ENCODE assay signal across 1 cellular context in genomic region chr19:1239796-1240737, GRCh38.
TF ChIP-seq lines count a peak whose summit lies in the region.

No MANE protein-coding gene starts in this region.

TF ChIP-seq in WTC11, 78 proteins besides CTCF, POLR2A, EP300 and RAD21 (continued from another document and continues in another):
- TF ChIP-seq, protein P1, sequence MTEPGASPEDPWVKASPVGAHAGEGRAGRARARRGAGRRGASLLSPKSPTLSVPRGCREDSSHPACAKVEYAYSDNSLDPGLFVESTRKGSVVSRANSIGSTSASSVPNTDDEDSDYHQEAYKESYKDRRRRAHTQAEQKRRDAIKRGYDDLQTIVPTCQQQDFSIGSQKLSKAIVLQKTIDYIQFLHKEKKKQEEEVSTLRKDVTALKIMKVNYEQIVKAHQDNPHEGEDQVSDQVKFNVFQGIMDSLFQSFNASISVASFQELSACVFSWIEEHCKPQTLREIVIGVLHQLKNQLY (CRISPR knock-in tag; IDR thresholded peaks at IDR 0.05), result no peak
- TF ChIP-seq IRF2 (CRISPR knock-in tag; IDR thresholded peaks at IDR 0.05; ENCODE audit: borderline replicate concordance, low read depth) (no peak), HMGXB4 (CRISPR knock-in tag; IDR thresholded peaks at IDR 0.05) (no peak; the same call in 1 of the 2 replicates), NFYB (CRISPR knock-in tag; conservative IDR thresholded peaks at IDR 0.05; ENCODE audit: low read depth) (no peak), NR3C1 (CRISPR knock-in tag; conservative IDR thresholded peaks at IDR 0.05; ENCODE audit: low read depth) (no peak), HMGA2 (CRISPR knock-in tag; IDR thresholded peaks at IDR 0.05) (no peak), NR2C2 (CRISPR knock-in tag; IDR thresholded peaks at IDR 0.05) (no peak), AFF4 (CRISPR knock-in tag; IDR thresholded peaks at IDR 0.05; ENCODE audit: borderline replicate concordance) (no peak), TEAD1 (CRISPR knock-in tag; IDR thresholded peaks at IDR 0.05) (no peak), E2F1 (CRISPR knock-in tag; IDR thresholded peaks at IDR 0.05) (no peak), ZNF532 (CRISPR knock-in tag; IDR thresholded peaks at IDR 0.05; ENCODE audit: borderline replicate concordance) (no peak), NFATC4 (CRISPR knock-in tag; IDR thresholded peaks at IDR 0.05) (no peak), SMAD4 (CRISPR knock-in tag; IDR thresholded peaks at IDR 0.05) (no peak), AR (CRISPR knock-in tag; IDR thresholded peaks at IDR 0.05) (no peak), FOXP1 (CRISPR knock-in tag; IDR thresholded peaks at IDR 0.05; ENCODE audit: borderline replicate concordance) (no peak), SMAD3 (CRISPR knock-in tag; IDR thresholded peaks at IDR 0.05; ENCODE audit: borderline replicate concordance) (no peak), ZBTB21 (CRISPR knock-in tag; IDR thresholded peaks at IDR 0.05; ENCODE audit: borderline replicate concordance) (peak; percentile 98), ETV6 (CRISPR knock-in tag; IDR thresholded peaks at IDR 0.05) (no peak), GRHL2 (CRISPR knock-in tag; IDR thresholded peaks at IDR 0.05; ENCODE audit: insufficient replicate concordance, severe bottlenecking) (no peak), ZNF121 (CRISPR knock-in tag; IDR thresholded peaks at IDR 0.05) (peak; percentile 46; the same call in 1 of the 2 replicates), USF2 (CRISPR knock-in tag; IDR thresholded peaks at IDR 0.05) (peak; percentile 58), TCF7 (CRISPR knock-in tag; IDR thresholded peaks at IDR 0.05; ENCODE audit: low read depth) (no peak), ZNF219 (CRISPR knock-in tag; IDR thresholded peaks at IDR 0.05; ENCODE audit: borderline replicate concordance) (no peak), ZNF423 (CRISPR knock-in tag; IDR thresholded peaks at IDR 0.05) (peak; percentile 75), MYBL2 (CRISPR knock-in tag; IDR thresholded peaks at IDR 0.05) (peak; percentile 54; the same call in 1 of the 2 replicates), IRF1 (CRISPR knock-in tag; IDR thresholded peaks at IDR 0.05) (no peak), TP53 (CRISPR knock-in tag; IDR thresholded peaks at IDR 0.05) (no peak), OVOL2 (CRISPR knock-in tag; IDR thresholded peaks at IDR 0.05; ENCODE audit: borderline replicate concordance) (no peak), MXD4 (CRISPR knock-in tag; IDR thresholded peaks at IDR 0.05; ENCODE audit: borderline replicate concordance) (no peak), CREB1 (CRISPR knock-in tag; IDR thresholded peaks at IDR 0.05) (no peak), PRRX2 (CRISPR knock-in tag; IDR thresholded peaks at IDR 0.05) (no peak), CBFB (CRISPR knock-in tag; IDR thresholded peaks at IDR 0.05; ENCODE audit: low read depth) (no peak), RELA (CRISPR knock-in tag; IDR thresholded peaks at IDR 0.05; ENCODE audit: borderline replicate concordance) (0 out of 2 replicates have a peak, but pooled peaks have one; percentile 26), CREM (CRISPR knock-in tag; IDR thresholded peaks at IDR 0.05) (peak; percentile 95)
- TF ChIP-seq, protein P2, sequence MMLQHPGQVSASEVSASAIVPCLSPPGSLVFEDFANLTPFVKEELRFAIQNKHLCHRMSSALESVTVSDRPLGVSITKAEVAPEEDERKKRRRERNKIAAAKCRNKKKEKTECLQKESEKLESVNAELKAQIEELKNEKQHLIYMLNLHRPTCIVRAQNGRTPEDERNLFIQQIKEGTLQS (CRISPR knock-in tag; conservative IDR thresholded peaks at IDR 0.05), result no peak
- TF ChIP-seq, protein P3, sequence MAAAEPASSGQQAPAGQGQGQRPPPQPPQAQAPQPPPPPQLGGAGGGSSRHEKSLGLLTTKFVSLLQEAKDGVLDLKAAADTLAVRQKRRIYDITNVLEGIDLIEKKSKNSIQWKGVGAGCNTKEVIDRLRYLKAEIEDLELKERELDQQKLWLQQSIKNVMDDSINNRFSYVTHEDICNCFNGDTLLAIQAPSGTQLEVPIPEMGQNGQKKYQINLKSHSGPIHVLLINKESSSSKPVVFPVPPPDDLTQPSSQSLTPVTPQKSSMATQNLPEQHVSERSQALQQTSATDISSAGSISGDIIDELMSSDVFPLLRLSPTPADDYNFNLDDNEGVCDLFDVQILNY (CRISPR knock-in tag; IDR thresholded peaks at IDR 0.05), result no peak
- TF ChIP-seq, protein P4, sequence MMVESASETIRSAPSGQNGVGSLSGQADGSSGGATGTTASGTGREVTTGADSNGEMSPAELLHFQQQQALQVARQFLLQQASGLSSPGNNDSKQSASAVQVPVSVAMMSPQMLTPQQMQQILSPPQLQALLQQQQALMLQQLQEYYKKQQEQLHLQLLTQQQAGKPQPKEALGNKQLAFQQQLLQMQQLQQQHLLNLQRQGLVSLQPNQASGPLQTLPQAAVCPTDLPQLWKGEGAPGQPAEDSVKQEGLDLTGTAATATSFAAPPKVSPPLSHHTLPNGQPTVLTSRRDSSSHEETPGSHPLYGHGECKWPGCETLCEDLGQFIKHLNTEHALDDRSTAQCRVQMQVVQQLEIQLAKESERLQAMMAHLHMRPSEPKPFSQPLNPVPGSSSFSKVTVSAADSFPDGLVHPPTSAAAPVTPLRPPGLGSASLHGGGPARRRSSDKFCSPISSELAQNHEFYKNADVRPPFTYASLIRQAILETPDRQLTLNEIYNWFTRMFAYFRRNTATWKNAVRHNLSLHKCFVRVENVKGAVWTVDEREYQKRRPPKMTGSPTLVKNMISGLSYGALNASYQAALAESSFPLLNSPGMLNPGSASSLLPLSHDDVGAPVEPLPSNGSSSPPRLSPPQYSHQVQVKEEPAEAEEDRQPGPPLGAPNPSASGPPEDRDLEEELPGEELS (CRISPR knock-in tag; IDR thresholded peaks at IDR 0.05), result no peak
